15 cellular contexts compared by ENCODE assay signal in the genomic region with DNA sequence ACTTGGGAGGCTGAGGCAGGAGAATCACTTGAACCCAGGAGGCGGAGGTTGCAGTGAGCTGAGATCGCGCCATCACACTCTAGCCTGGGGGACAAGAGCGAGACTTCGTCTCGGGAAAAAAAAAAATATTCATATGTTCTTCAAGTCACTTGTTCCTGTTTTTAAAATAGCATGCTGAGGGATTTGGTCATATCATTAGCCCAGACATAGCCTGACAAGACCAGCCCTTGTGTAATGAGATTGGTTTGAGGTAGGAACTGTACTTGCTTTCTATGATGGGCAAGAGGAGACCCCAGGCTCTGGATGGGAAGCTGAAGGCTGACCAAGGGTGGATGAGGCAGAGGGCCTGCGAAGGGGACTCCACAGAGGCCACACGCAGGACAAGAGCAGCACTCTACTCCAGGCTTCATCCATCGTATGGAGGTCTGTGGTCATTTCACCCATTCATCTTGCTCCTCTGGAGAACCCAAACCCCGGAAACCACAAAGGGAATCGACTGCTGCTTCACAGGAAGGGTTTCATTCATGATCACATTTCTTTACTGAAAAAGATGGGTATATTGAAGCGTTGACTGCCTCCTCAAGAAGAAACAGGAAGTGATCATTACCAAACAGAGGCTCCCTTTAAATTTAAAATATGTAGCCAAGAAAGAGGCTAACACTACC.
A peak's percentile ranks its signal among the peaks of the same experiment; 100 is the strongest.
DNase-seq lines count a peak whose midpoint lies in the region; ATAC-seq and TF ChIP-seq lines count a peak whose summit lies in the region.
"Had no signal": no experiment of that assay in that cellular context is flagged by ENCODE, and none has a peak within 500 bp of the region (broad histone marks: within the 10 kb centered on the region; RNA-seq: fewer than 3 reads in every experiment).

No MANE protein-coding gene starts in this region.

- CTCF ChIA-PET in activated CD8-positive, alpha-beta T cell treated with anti-CD3 and anti-CD28 coated beads, Interleukin-2, amount 10 ng/mL, durations not matched to agents 7 days and 5 days (lab: Charles Lee): interaction anchor here (1.3 to 1.4 kb wide), 3 partner anchors 10 to 145 kb away, joined by 3 to 4 read pairs (median 3); no protein-coding TSS in a partner anchor

- H3K27ac Mint-ChIP-seq in CD14-positive monocyte: peak overlapping the region; percentile 59 to 87 (median 76)
- H3K27ac Mint-ChIP-seq in activated CD8-positive, alpha-beta T cell treated with anti-CD3 and anti-CD28 coated beads, Interleukin-2, amount 10 ng/mL, durations not matched to agents 7 days and 5 days: peak overlapping the region; percentile 41
- H3K27ac Mint-ChIP-seq: activated CD8-positive, alpha-beta memory T cell treated with anti-CD3 and anti-CD28 coated beads, Interleukin-2, amount 10 ng/mL, durations not matched to agents 7 days and 5 days; H9 had no signal

- DNase-seq in CD14-positive monocyte (ENCODE audit: low spot score): no peak
- no peak for DNase-seq in Karpas-422
- DNase-seq in activated CD8-positive, alpha-beta T cell treated with anti-CD3 and anti-CD28 coated beads, Interleukin-2, amount 10 ng/mL, durations not matched to agents 7 days and 5 days: no peak
- no peak for DNase-seq in NCI-H1105 treated with DMSO at 0.1 percent for 48 hours (lab: John Stamatoyannopoulos, UW)
- no peak for DNase-seq in NCI-H146 treated with DMSO at 0.1 percent for 48 hours (lab: John Stamatoyannopoulos, UW; ENCODE audit: unreplicated experiment)
- DNase-seq in hypothalamus (lab: John Stamatoyannopoulos, UW): no peak
- no peak for DNase-seq in islet precursor cell
- DNase-seq: activated CD8-positive, alpha-beta memory T cell treated with anti-CD3 and anti-CD28 coated beads, Interleukin-2, amount 10 ng/mL, durations not matched to agents 7 days and 5 days; dorsolateral prefrontal cortex; H9; IMR-90; NCI-H2081 treated with DMSO at 0.1 percent for 48 hours; stimulated activated CD4-positive, alpha-beta T cell treated with anti-CD3 and anti-CD28 coated beads, Interleukin-4, amount 100 ng/mL, for 24 hours; T-helper 17 cell had no signal

- H3K27me3 ChIP-seq in Karpas-422 (ENCODE audit: low read length): no peaks in the 10 kb centered on the region
- H3K27me3 ChIP-seq: dorsolateral prefrontal cortex had no signal

- no peaks in the 10 kb centered on the region for H4K20me1 ChIP-seq in Karpas-422 (ENCODE audit: insufficient read depth, low read depth, low read length)

- ATAC-seq in GM18907 (IDR thresholded peaks at IDR 0.05; ENCODE audit: unreplicated experiment): peak; percentile 58
- peak; percentile 36 for ATAC-seq in activated CD8-positive, alpha-beta T cell treated with anti-CD3 and anti-CD28 coated beads, Interleukin-2, amount 10 ng/mL, durations not matched to agents 7 days and 5 days
- ATAC-seq: activated CD8-positive, alpha-beta memory T cell treated with anti-CD3 and anti-CD28 coated beads, Interleukin-2, amount 10 ng/mL, durations not matched to agents 7 days and 5 days; T-helper 17 cell had no signal

- intact Hi-C loops in CD14-positive monocyte (cut with micrococcal nuclease): no loop called here

- H3K4me1 Mint-ChIP-seq in CD14-positive monocyte: peaks cover 28% of the 10 kb centered on the region
- H3K4me1 Mint-ChIP-seq in activated CD8-positive, alpha-beta T cell treated with anti-CD3 and anti-CD28 coated beads, Interleukin-2, amount 10 ng/mL, durations not matched to agents 7 days and 5 days (ENCODE audit: low read depth): peaks cover 22% of the 10 kb centered on the region

- peak overlapping the region; percentile 46 for H3K27ac ChIP-seq in Karpas-422 (ENCODE audit: low read length)

- no peaks in the 10 kb centered on the region for H3K36me3 ChIP-seq in Karpas-422 (ENCODE audit: insufficient read depth, low read length)

- H3K36me3 Mint-ChIP-seq in CD14-positive monocyte: peaks cover 1 to 4% of the 10 kb centered on the region in 2 donors
- H3K36me3 Mint-ChIP-seq in activated CD8-positive, alpha-beta T cell treated with anti-CD3 and anti-CD28 coated beads, Interleukin-2, amount 10 ng/mL, durations not matched to agents 7 days and 5 days (ENCODE audit: low read depth): peaks cover 9% of the 10 kb centered on the region

- no peak for TF ChIP-seq CTCF in CD14-positive monocyte (IDR thresholded peaks at IDR 0.05)

- peak overlapping the region; percentile 48 to 59 for H3K4me3 Mint-ChIP-seq in CD14-positive monocyte
- no peak overlapping the region for H3K4me3 Mint-ChIP-seq in activated CD8-positive, alpha-beta T cell treated with anti-CD3 and anti-CD28 coated beads, Interleukin-2, amount 10 ng/mL, durations not matched to agents 7 days and 5 days
- H3K4me3 Mint-ChIP-seq: activated CD8-positive, alpha-beta memory T cell treated with anti-CD3 and anti-CD28 coated beads, Interleukin-2, amount 10 ng/mL, durations not matched to agents 7 days and 5 days; H9; T-helper 17 cell had no signal

- H3K9me3 ChIP-seq in Karpas-422 (ENCODE audit: low read length): no peaks in the 10 kb centered on the region

- no peak overlapping the region for H3K4me2 ChIP-seq in Karpas-422 (ENCODE audit: low read depth, low read length, poor library complexity, severe bottlenecking)

- H3K9ac ChIP-seq in Karpas-422 (ENCODE audit: low read length): no peak overlapping the region

- H3K4me1 ChIP-seq in Karpas-422 (ENCODE audit: low read length): peaks cover 27% of the 10 kb centered on the region

- H2AFZ ChIP-seq in Karpas-422 (ENCODE audit: low read length): no peak overlapping the region

- peaks cover 0 to 18% (median 3%) of the 10 kb centered on the region in 3 donors for H3K27me3 Mint-ChIP-seq in CD14-positive monocyte (ENCODE audit: low read depth in 3 of 3)
- no peaks in the 10 kb centered on the region for H3K27me3 Mint-ChIP-seq in activated CD8-positive, alpha-beta T cell treated with anti-CD3 and anti-CD28 coated beads, Interleukin-2, amount 10 ng/mL, durations not matched to agents 7 days and 5 days (ENCODE audit: low read depth)
- H3K27me3 Mint-ChIP-seq: activated CD8-positive, alpha-beta memory T cell treated with anti-CD3 and anti-CD28 coated beads, Interleukin-2, amount 10 ng/mL, durations not matched to agents 7 days and 5 days had no signal

- no peaks in the 10 kb centered on the region for H3K9me2 ChIP-seq in Karpas-422 (replicated peaks; ENCODE audit: insufficient read depth, low read length)

- H3K9me3 Mint-ChIP-seq in CD14-positive monocyte: peaks cover 0 to 9% (median 3%) of the 10 kb centered on the region in 7 donors
- peaks cover 9% of the 10 kb centered on the region for H3K9me3 Mint-ChIP-seq in activated CD8-positive, alpha-beta T cell treated with anti-CD3 and anti-CD28 coated beads, Interleukin-2, amount 10 ng/mL, durations not matched to agents 7 days and 5 days (ENCODE audit: insufficient read depth)

- no peaks in the 10 kb centered on the region for H3K79me2 ChIP-seq in Karpas-422 (ENCODE audit: low read length)

- POLR2A ChIA-PET in activated CD8-positive, alpha-beta T cell treated with anti-CD3 and anti-CD28 coated beads, Interleukin-2, amount 10 ng/mL, durations not matched to agents 7 days and 5 days (lab: Charles Lee): interaction anchor here (0.6 kb wide), 1 partner anchor 92 kb away, joined by 3 read pairs; no protein-coding TSS in a partner anchor

- no peak overlapping the region for H3K4me3 ChIP-seq in Karpas-422 (ENCODE audit: low read length)
- H3K4me3 ChIP-seq: dorsolateral prefrontal cortex had no signal
